1 cellular context compared by ENCODE assay signal in the genomic region with DNA sequence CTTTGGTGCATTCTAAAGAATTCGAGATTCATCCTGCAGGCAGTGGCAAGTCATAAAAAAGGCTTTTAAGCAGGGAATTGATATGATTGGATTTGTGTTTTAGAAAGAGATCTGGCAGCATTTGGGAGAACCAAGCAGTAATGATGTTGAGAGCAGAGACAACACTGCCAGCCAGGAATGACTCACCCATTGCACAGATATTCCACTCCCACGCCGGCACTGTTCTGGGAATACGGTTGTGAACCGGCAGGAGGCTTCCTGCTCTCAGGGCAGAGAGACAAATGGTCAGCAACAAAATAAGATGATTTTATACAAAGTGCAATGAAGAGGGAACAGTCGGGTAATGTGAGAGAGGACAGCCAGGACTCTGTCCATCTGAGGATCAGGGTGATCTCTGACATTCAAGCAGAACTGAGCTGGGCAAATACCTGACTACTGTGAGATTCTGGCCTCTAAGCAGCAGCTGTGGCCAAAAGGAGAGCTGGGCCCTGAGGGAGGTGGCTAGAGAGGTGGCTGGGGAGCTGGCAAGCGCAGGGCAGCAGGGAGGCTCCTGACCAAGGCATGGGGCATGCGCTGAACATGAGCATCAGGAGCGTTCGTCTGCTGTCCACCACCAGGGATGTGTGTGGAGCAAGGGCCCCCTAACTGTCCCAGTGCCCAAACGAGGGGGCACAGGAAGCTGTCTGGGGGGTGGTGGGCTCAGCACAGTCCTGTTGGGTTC.
TF ChIP-seq lines count a peak whose summit lies in the region.

No MANE protein-coding gene starts in this region.

TF ChIP-seq in WTC11, 78 proteins besides CTCF, POLR2A, EP300 and RAD21 (continued from another document):
- TF ChIP-seq, protein P1, sequence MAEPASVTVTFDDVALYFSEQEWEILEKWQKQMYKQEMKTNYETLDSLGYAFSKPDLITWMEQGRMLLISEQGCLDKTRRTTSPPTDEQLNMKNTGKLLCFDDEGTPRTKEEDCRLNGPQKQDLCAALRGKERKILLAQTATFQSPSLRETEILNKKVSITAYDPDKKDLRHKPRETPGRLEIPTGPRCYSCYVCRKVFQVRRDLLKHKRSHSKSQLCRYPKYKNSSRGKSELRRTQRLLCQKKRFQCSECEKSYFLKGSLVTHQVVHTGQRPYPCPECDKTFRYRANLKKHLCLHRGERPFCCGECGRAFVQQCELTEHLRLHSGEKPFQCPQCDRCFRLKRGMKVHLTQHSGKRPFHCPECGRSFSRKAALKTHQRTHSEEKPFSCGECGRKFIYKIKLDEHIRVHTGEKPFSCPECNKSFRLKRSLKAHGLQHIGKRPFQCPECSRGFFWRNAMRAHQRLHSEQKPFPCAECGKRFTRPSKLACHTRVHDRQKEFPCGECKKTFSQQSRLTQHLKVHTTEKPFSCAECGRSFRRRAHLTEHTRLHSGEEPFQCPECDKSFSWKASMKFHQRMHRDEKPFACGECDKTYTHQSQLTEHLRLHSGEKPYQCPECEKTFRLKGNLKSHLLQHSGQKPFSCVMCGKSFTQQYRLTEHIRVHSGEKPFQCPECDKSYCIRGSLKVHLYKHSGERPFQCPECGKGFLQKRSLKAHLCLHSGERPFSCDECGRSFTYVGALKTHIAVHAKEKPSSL (CRISPR knock-in tag; conservative IDR thresholded peaks at IDR 0.05), result no peak
- TF ChIP-seq, protein P2, sequence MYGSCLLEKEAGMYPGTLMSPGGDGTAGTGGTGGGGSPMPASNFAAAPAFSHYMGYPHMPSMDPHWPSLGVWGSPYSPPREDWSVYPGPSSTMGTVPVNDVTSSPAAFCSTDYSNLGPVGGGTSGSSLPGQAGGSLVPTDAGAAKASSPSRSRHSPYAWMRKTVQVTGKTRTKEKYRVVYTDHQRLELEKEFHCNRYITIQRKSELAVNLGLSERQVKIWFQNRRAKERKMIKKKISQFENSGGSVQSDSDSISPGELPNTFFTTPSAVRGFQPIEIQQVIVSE (CRISPR knock-in tag; IDR thresholded peaks at IDR 0.05; ENCODE audit: borderline replicate concordance), result no peak
- TF ChIP-seq GRHL2 (CRISPR knock-in tag; IDR thresholded peaks at IDR 0.05; ENCODE audit: insufficient replicate concordance, severe bottlenecking) (no peak), GTF2I (CRISPR knock-in tag; conservative IDR thresholded peaks at IDR 0.05) (no peak), CREM (CRISPR knock-in tag; IDR thresholded peaks at IDR 0.05) (no peak), NR2C2 (CRISPR knock-in tag; IDR thresholded peaks at IDR 0.05) (no peak), ZBTB21 (CRISPR knock-in tag; IDR thresholded peaks at IDR 0.05; ENCODE audit: borderline replicate concordance) (no peak), ATF1 (CRISPR knock-in tag; IDR thresholded peaks at IDR 0.05) (no peak)
- TF ChIP-seq, protein P3, sequence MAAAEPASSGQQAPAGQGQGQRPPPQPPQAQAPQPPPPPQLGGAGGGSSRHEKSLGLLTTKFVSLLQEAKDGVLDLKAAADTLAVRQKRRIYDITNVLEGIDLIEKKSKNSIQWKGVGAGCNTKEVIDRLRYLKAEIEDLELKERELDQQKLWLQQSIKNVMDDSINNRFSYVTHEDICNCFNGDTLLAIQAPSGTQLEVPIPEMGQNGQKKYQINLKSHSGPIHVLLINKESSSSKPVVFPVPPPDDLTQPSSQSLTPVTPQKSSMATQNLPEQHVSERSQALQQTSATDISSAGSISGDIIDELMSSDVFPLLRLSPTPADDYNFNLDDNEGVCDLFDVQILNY (CRISPR knock-in tag; IDR thresholded peaks at IDR 0.05), result no peak
TF ChIP-seq in WTC11: peak in this region for 0.
